ENCODE assay signal across 12 cellular contexts in genomic region chr1:31574749-31575372, GRCh38. TPM values are rescaled to one million over a fixed set of nuclear protein-coding genes. Genes with fewer than 3 reads are reported as not detected.
DNase-seq lines count a peak whose midpoint lies in the region; ATAC-seq, FAIRE-seq and TF ChIP-seq lines count a peak whose summit lies in the region.
"Had no signal": no experiment of that assay in that cellular context is flagged by ENCODE, and none has a peak within 500 bp of the region (broad histone marks: within the 10 kb centered on the region; RNA-seq: fewer than 3 reads in every experiment).

No MANE protein-coding gene starts in this region.

- TF ChIP-seq CTCF in right atrium auricular region (IDR thresholded peaks at IDR 0.05) = no peak
- no peak for TF ChIP-seq CTCF in H1 (IDR thresholded peaks at IDR 0.05; ENCODE audit: control extremely low read depth in 1 of 3, insufficient read depth in 1 of 3, low read depth in 1 of 3, low read length in 3 of 3)
- TF ChIP-seq CTCF in uterus (IDR thresholded peaks at IDR 0.05) = no peak

- TF ChIP-seq EP300 in H1 (IDR thresholded peaks at IDR 0.05; ENCODE audit: borderline replicate concordance in 1 of 2, low read depth in 2 of 2, low read length in 2 of 2) = no peak

- no peaks in the 10 kb centered on the region for H3K79me2 ChIP-seq in H1 (ENCODE audit: control insufficient read depth in 1 of 2, insufficient read depth in 2 of 2, low read length in 2 of 2)

- H3K14ac ChIP-seq in H1 (ENCODE audit: insufficient read length) (no peak overlapping the region), neuronal stem cell (ENCODE audit: low read length) (no peak overlapping the region)

- H3K9ac ChIP-seq in H1 (replicated peaks in 1 of 4; ENCODE audit: extremely low read depth in 1 of 4, low read depth in 3 of 4, low read length in 3 of 4) = no peak overlapping the region
- H3K9ac ChIP-seq in neuronal stem cell (ENCODE audit: low read depth, low read length, poor library complexity) = peak overlapping the region; percentile 30

- H2BK120ac ChIP-seq in H1 (replicated peaks; ENCODE audit: low read depth, low read length) = no peak overlapping the region
- no peak overlapping the region for H2BK120ac ChIP-seq in neuronal stem cell (ENCODE audit: low read depth, low read length)

- H2BK12ac ChIP-seq in H1 (ENCODE audit: low read depth, low read length) = no peak overlapping the region
- no peak overlapping the region for H2BK12ac ChIP-seq in neuronal stem cell (ENCODE audit: low read length)

- H3K23ac ChIP-seq in H1 (ENCODE audit: insufficient read length) (no peak overlapping the region), neuronal stem cell (ENCODE audit: low read depth, low read length, poor library complexity) (no peak overlapping the region)

- H3K4me2 ChIP-seq in H1 (ENCODE audit: insufficient read depth in 1 of 2, low read depth in 2 of 2, low read length in 2 of 2) (no peak overlapping the region; a peak in 1 of 4 replicates), neuronal stem cell (ENCODE audit: insufficient read depth, low read length, poor library complexity, severe bottlenecking) (no peak overlapping the region)

- H3K56ac ChIP-seq in H1 (replicated peaks; ENCODE audit: insufficient read length, low read depth, low read length) = no peak overlapping the region

- TF ChIP-seq POLR2A in H1 (IDR thresholded peaks at IDR 0.05; ENCODE audit: control extremely low read depth in 1 of 2, low read depth in 2 of 2, low read length in 2 of 2) = no peak
- no peak for TF ChIP-seq POLR2A in uterus (IDR thresholded peaks at IDR 0.05)

- H4K91ac ChIP-seq in H1 (replicated peaks; ENCODE audit: insufficient read length, low read length) (no peak overlapping the region), neuronal stem cell (ENCODE audit: low read depth, low read length, poor library complexity) (no peak overlapping the region)

- H3K4me1 ChIP-seq in right atrium auricular region = peaks cover 0 to 50% of the 10 kb centered on the region in 2 donors
- H3K4me1 ChIP-seq in H1 (replicated peaks in 1 of 4; ENCODE audit: control insufficient read depth in 3 of 4, insufficient read depth in 4 of 4, low read length in 3 of 4) = peaks cover 5 to 37% (median 23%) of the 10 kb centered on the region in 4 experiments
- H3K4me1 ChIP-seq in neuronal stem cell (ENCODE audit: control insufficient read depth in 2 of 2, insufficient read depth in 1 of 2, low read depth in 1 of 2, low read length in 2 of 2) = peaks cover 6 to 11% of the 10 kb centered on the region in 2 donors
- peaks cover 8 to 23% of the 10 kb centered on the region in 2 donors for H3K4me1 ChIP-seq in uterus

- H2AFZ ChIP-seq in H1 (ENCODE audit: low read length) (no peak overlapping the region), neuronal stem cell (ENCODE audit: low read length) (no peak overlapping the region)

- no peak overlapping the region; the same call in 1 of the 2 replicates for H2BK5ac ChIP-seq in H1 (ENCODE audit: low read depth, low read length)
- H2BK5ac ChIP-seq in neuronal stem cell (ENCODE audit: low read length) = no peak overlapping the region

- H4K20me1 ChIP-seq in H1 (replicated peaks in 1 of 2; ENCODE audit: control insufficient read depth in 1 of 2, insufficient read depth in 2 of 2, low read length in 2 of 2) = no peaks in the 10 kb centered on the region

- H3K27me3 ChIP-seq in right atrium auricular region = no peaks in the 10 kb centered on the region
- peaks cover 0 to 2% (median 0%) of the 10 kb centered on the region in 4 experiments; a peak in 2 of 7 replicates for H3K27me3 ChIP-seq in H1 (replicated peaks in 1 of 4; ENCODE audit: control insufficient read depth in 3 of 4, extremely low read depth in 1 of 4, insufficient read depth in 3 of 4, low read length in 3 of 4)
- peaks cover 0 to 72% (median 16%) of the 10 kb centered on the region in 3 experiments for H3K27me3 ChIP-seq in neuronal stem cell (ENCODE audit: control insufficient read depth in 3 of 3, insufficient read depth in 3 of 3, low read depth in 1 of 3, low read length in 3 of 3)
- H3K27me3 ChIP-seq in uterus = no peaks in the 10 kb centered on the region
- H3K27me3 ChIP-seq: cardiac muscle cell had no signal

- H2BK15ac ChIP-seq in H1 (ENCODE audit: low read length) (no peak overlapping the region), neuronal stem cell (ENCODE audit: low read length) (no peak overlapping the region)

- H3K18ac ChIP-seq in H1 (ENCODE audit: extremely low read depth, low read length) = no peak overlapping the region
- peak overlapping the region; percentile 21 for H3K18ac ChIP-seq in neuronal stem cell (ENCODE audit: low read length)

- H3K9me3 ChIP-seq in right atrium auricular region (no peaks in the 10 kb centered on the region), H1 (ENCODE audit: insufficient read depth in 2 of 2, low read depth in 1 of 2, low read length in 1 of 2) (no peaks in the 10 kb centered on the region), neuronal stem cell (replicated peaks in 1 of 2; ENCODE audit: control insufficient read depth in 2 of 2, insufficient read depth in 1 of 2, low read depth in 1 of 2, low read length in 2 of 2) (no peaks in the 10 kb centered on the region), uterus (no peaks in the 10 kb centered on the region)

- H4K5ac ChIP-seq in H1 (ENCODE audit: insufficient read length, low read depth, low read length) = no peak overlapping the region

- WGBS in H1 (ENCODE audit: extremely low coverage in 1 of 2, insufficient coverage in 1 of 2, insufficient read length in 1 of 2, insufficient replicate concordance in 2 of 2, low coverage in 1 of 2, low lambda C conversion rate in 2 of 2, missing lambda C conversion rate in 1 of 2), 2 experiments = 83% methylated on average over 10 of the region's 10 CpGs; no CpG with 5 or more reads in 1 of the 2 experiments
- WGBS in neuronal stem cell (ENCODE audit: extremely low coverage in 2 of 2, insufficient read length in 2 of 2, insufficient replicate concordance in 1 of 2), 2 donors = no CpG with 5 or more reads among the region's 10 CpGs

- H3K36me3 ChIP-seq in right atrium auricular region (peaks cover 9% of the 10 kb centered on the region), H1 (ENCODE audit: control insufficient read depth in 2 of 4, insufficient read depth in 4 of 4, low read length in 3 of 4) (no peaks in the 10 kb centered on the region), neuronal stem cell (replicated peaks in 1 of 2; ENCODE audit: control insufficient read depth in 2 of 2, insufficient read depth in 2 of 2, low read length in 2 of 2) (no peaks in the 10 kb centered on the region), uterus (no peaks in the 10 kb centered on the region)
- H3K36me3 ChIP-seq: cardiac muscle cell had no signal

- CTCF ChIA-PET in H1 (lab: Charles Lee; ENCODE audit: partially characterized antibody) = interaction anchor here (1.2 to 3.1 kb wide), 5 partner anchors 9 to 24 kb away, joined by 3 to 11 read pairs (median 4); no protein-coding TSS in a partner anchor

- no peak overlapping the region for H3K4me3 ChIP-seq in right atrium auricular region
- no peak overlapping the region for H3K4me3 ChIP-seq in H1 (ENCODE audit: extremely low read depth in 1 of 4, insufficient read depth in 2 of 4, low read depth in 3 of 4, low read length in 4 of 4)
- H3K4me3 ChIP-seq in neuronal stem cell (ENCODE audit: low read length in 2 of 2) = no peak overlapping the region
- H3K4me3 ChIP-seq in uterus = no peak overlapping the region
- H3K4me3 ChIP-seq: cardiac muscle cell had no signal

- DNase-seq in right atrium auricular region (ENCODE audit: low spot score) (peak; percentile 52), Right ventricle myocardium superior (no peak), H1 (ENCODE audit: low read depth in 1 of 2, low spot score in 2 of 2) (peak in 1 of 2 experiments; percentile 19), neuronal stem cell (ENCODE audit: low spot score) (no peak), uterus (no peak), DMS 273 treated with DMSO at 0.1 percent for 48 hours (lab: John Stamatoyannopoulos, UW) (no peak)
- DNase-seq: NCI-H1417; NK-92 treated with Interleukin-12 subunit alpha and Interleukin-12 subunit beta, amount 100 ng/mL, for 24 hours had no signal

- H3K23me2 ChIP-seq in H1 (ENCODE audit: low read depth, low read length) = no peaks in the 10 kb centered on the region; the same call in 1 of the 2 replicates

- no peak overlapping the region; the same call in 1 of the 2 replicates for H4K8ac ChIP-seq in H1 (ENCODE audit: extremely low read depth, insufficient read depth, low read length)
- no peak overlapping the region for H4K8ac ChIP-seq in neuronal stem cell (ENCODE audit: low read depth, low read length)

- H3K79me1 ChIP-seq in H1 (ENCODE audit: low read depth, low read length) = no peaks in the 10 kb centered on the region
- H3K79me1 ChIP-seq in neuronal stem cell (ENCODE audit: low read depth, low read length) = no peaks in the 10 kb centered on the region

- TF ChIP-seq RAD21 in H1 (IDR thresholded peaks at IDR 0.05 in 1 of 2, conservative IDR thresholded peaks at IDR 0.05 in 1 of 2; ENCODE audit: low read depth in 2 of 2, low read length in 2 of 2) = no peak

- POLR2A ChIA-PET in H1 (lab: Charles Lee; ENCODE audit: partially characterized antibody) = no interaction called here

- peak overlapping the region; percentile 13; the same call in 1 of the 2 replicates for H2BK20ac ChIP-seq in H1 (ENCODE audit: low read length)

- H2AK5ac ChIP-seq in H1 (ENCODE audit: low read depth, low read length) (no peak overlapping the region; the same call in 1 of the 2 replicates), neuronal stem cell (ENCODE audit: low read depth, low read length) (peak overlapping the region; percentile 81)

- no peak overlapping the region for H3K4ac ChIP-seq in H1 (replicated peaks; ENCODE audit: insufficient read length, low read depth, low read length)
- no peak overlapping the region for H3K4ac ChIP-seq in neuronal stem cell (ENCODE audit: low read length)

- ATAC-seq in Right ventricle myocardium superior (ENCODE audit: poor library complexity) (no peak), GM21526 (IDR thresholded peaks at IDR 0.05; ENCODE audit: low FRiP score, unreplicated experiment) (no peak), HG03025 (IDR thresholded peaks at IDR 0.05; ENCODE audit: low FRiP score, unreplicated experiment) (no peak)

- H3K27ac ChIP-seq in right atrium auricular region (peak overlapping the region; percentile 85 to 96), H1 (ENCODE audit: low read depth, low read length) (no peak overlapping the region), neuronal stem cell (replicated peaks; ENCODE audit: low read length) (no peak overlapping the region), uterus (peak overlapping the region; percentile 80 to 94)
- H3K27ac ChIP-seq: cardiac muscle cell had no signal

- intact Hi-C loops in Right ventricle myocardium superior (cut with DNase I) = no loop called here
- intact Hi-C loops in uterus (cut with DNase I; ENCODE audit: low total_unique reads) = no loop called here

- FAIRE-seq in H1 (lab: Jason Lieb, UNC) = no peak

RNA-seq across cellular contexts. Expression of gene TINAGL1, which starts 1.5 kb away (rescaled TPM):
- total RNA-seq in right atrium auricular region (100 to 1,000 TPM; 211 to 264 TPM), Right ventricle myocardium superior (268 TPM), uterus (100 to 1,000 TPM; 104 to 247 (median 182) TPM)
- total RNA-seq in H1 (2021; fragmentation: NEBNext Ultra II Directional; extraction: Animal tissue kit (Norgen Biotek cat#: 25700)) = 9.7 and 11.2 TPM in 2 replicates
- 21.7 and 24.2 TPM in 2 replicates for polyA plus RNA-seq in H1 (2011; rRNA removed)
- polyA plus RNA-seq in H1 (2011; cell fraction: cytosol; rRNA removed) = 14.3 TPM
- polyA plus RNA-seq in H1 (2011; cell fraction: nucleus; rRNA removed) = 25.4 TPM
- polyA plus RNA-seq in H1 (2012, experiment 1 of 2) = 6.3 to 11.6 TPM (median 10.3 TPM) in 4 replicates
- polyA plus RNA-seq in H1 (2012, experiment 2 of 2) = 12.6 TPM
- polyA plus RNA-seq in H1 (2013, experiment 1 of 2) = 11.6 TPM
- 12.2 TPM for polyA plus RNA-seq in H1 (2013, experiment 2 of 2)
- 10.0 and 12.2 TPM in 2 replicates for polyA minus RNA-seq in H1 (2011; rRNA and poly(A)+ RNA removed)
- polyA minus RNA-seq in H1 (2011; cell fraction: cytosol; rRNA and poly(A)+ RNA removed) = 7.3 TPM
- 12.3 TPM for polyA minus RNA-seq in H1 (2011; cell fraction: nucleus; rRNA and poly(A)+ RNA removed)
- polyA plus RNA-seq in neuronal stem cell (2013, experiment 1 of 2) = 0.06 TPM
- not detected for polyA plus RNA-seq in neuronal stem cell (2013, experiment 2 of 2)
- total RNA-seq: T-helper 2 cell treated with Interferon-gamma antibody and Interleukin-4, amounts not matched to agents 100 ng/mL and 5 ng/mL, for 36 hours had no signal

RNA-seq across cellular contexts. Expression of gene HCRTR1, which starts 42.6 kb away (rescaled TPM):
- total RNA-seq in right atrium auricular region = under 1 TPM in 1 of 2 donors, not detected in 1; 0.43 TPM
- total RNA-seq in Right ventricle myocardium superior = 0.46 TPM
- total RNA-seq in H1 (2021; fragmentation: NEBNext Ultra II Directional; extraction: Animal tissue kit (Norgen Biotek cat#: 25700)) = 0.35 and 0.44 TPM in 2 replicates
- 0.39 and 0.61 TPM in 2 replicates for polyA plus RNA-seq in H1 (2011; rRNA removed)
- 0.65 TPM for polyA plus RNA-seq in H1 (2011; cell fraction: cytosol; rRNA removed)
- polyA plus RNA-seq in H1 (2011; cell fraction: nucleus; rRNA removed) = 1.2 TPM
- 0.29 to 0.44 TPM (median 0.36 TPM) in 3 of 4 replicates, not detected in the other for polyA plus RNA-seq in H1 (2012, experiment 1 of 2)
- polyA plus RNA-seq in H1 (2012, experiment 2 of 2) = 0.21 TPM
- 0.22 TPM for polyA plus RNA-seq in H1 (2013, experiment 1 of 2)
- 0.33 TPM for polyA plus RNA-seq in H1 (2013, experiment 2 of 2)
- polyA minus RNA-seq in H1 (2011; rRNA and poly(A)+ RNA removed) = 0.32 and 0.35 TPM in 2 replicates
- not detected for polyA minus RNA-seq in H1 (2011; cell fraction: cytosol; rRNA and poly(A)+ RNA removed)
- not detected for polyA minus RNA-seq in H1 (2011; cell fraction: nucleus; rRNA and poly(A)+ RNA removed)
- polyA plus RNA-seq in neuronal stem cell (2013, experiment 1 of 2) = 0.28 TPM
- polyA plus RNA-seq in neuronal stem cell (2013, experiment 2 of 2) = 0.22 TPM
- not detected for total RNA-seq in uterus
- total RNA-seq: cardiac muscle cell; T-helper 2 cell treated with Interferon-gamma antibody and Interleukin-4, amounts not matched to agents 100 ng/mL and 5 ng/mL, for 36 hours had no signal
- polyA plus RNA-seq: cardiac muscle cell had no signal

Comparison
In these comparisons a context has a peak if more than half of its experiments do, and no peak if none do; other contexts are left out.
1. H3K27ac ChIP-seq: peak in right atrium auricular region (2 of 2) and uterus (2 of 2); none in H1 (single experiment) and neuronal stem cell (single experiment).